ENCODE assay signal across 16 cellular contexts in the genomic region with DNA sequence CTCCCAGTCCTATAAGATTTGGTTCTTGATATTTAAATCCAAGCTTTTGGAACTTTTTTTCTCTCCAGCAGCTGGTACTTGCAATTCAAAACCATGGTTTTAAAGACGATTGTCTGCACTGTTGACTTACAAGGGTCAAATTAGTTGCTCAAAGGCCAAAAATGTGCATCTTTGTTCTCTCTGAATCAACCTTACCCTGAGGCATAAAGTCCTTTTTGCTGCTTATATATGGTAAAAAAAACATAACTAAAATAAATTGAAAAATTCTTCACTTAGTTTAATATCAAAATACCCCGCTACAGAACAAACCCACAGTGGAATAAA.
A peak's percentile ranks its signal among the peaks of the same experiment; 100 is the strongest.
DNase-seq lines count a peak whose midpoint lies in the region; ATAC-seq, FAIRE-seq and TF ChIP-seq lines count a peak whose summit lies in the region.
"Had no signal": no experiment of that assay in that cellular context is flagged by ENCODE, and none has a peak within 500 bp of the region (broad histone marks: within the 10 kb centered on the region; RNA-seq: fewer than 3 reads in every experiment).

No MANE protein-coding gene starts in this region.

- H3K36me3 Mint-ChIP-seq in nephron progenitor cell (ENCODE audit: low read depth), result no peaks in the 10 kb centered on the region
- H3K36me3 Mint-ChIP-seq: CD8-positive, alpha-beta T cell had no signal

- POLR2A ChIA-PET in SK-N-SH (lab: Yijun Ruan, JAX), result no interaction called here

- 74% methylated on average over 2 of the region's 2 CpGs for WGBS in SK-N-SH (ENCODE audit: low lambda C conversion rate)

- H3K27ac Mint-ChIP-seq in nephron progenitor cell, result peak overlapping the region; percentile 62
- H3K27ac Mint-ChIP-seq: CD8-positive, alpha-beta T cell; HFFc6 had no signal

- H3K4me2 ChIP-seq in OCI-LY3 (ENCODE audit: low read length) (peak overlapping the region; percentile 74), SK-N-SH (no peak overlapping the region)
- H3K4me2 ChIP-seq: BLaER1 had no signal

- DNase-seq in nephron progenitor cell (no peak), urothelium cell line (ENCODE audit: low spot score) (no peak), SK-N-SH (no peak), T-helper 2 cell (no peak), NCI-H345 (lab: John Stamatoyannopoulos, UW) (no peak)
- DNase-seq: CD8-positive, alpha-beta T cell; HFFc6; NCI-H1436; NCI-H2081; NCI-H524; SHP77 treated with DMSO at 0.1 percent for 48 hours had no signal

- H2AFZ ChIP-seq in ACC112 (ENCODE audit: low read length, unreplicated experiment), result no peak overlapping the region
- H2AFZ ChIP-seq in OCI-LY3 (ENCODE audit: low read depth, low read length), result peak overlapping the region; percentile 99
- no peak overlapping the region for H2AFZ ChIP-seq in SK-N-SH (ENCODE audit: low read depth)

- H3K4me3 Mint-ChIP-seq in nephron progenitor cell, result no peak overlapping the region
- H3K4me3 Mint-ChIP-seq: CD8-positive, alpha-beta T cell; HFFc6 had no signal

- CTCF ChIA-PET in SK-N-SH (lab: Yijun Ruan, JAX), result no interaction called here

- TF ChIP-seq EP300 in SK-N-SH (IDR thresholded peaks at IDR 0.05; ENCODE audit: borderline replicate concordance in 1 of 2, low read depth in 1 of 2, low read length in 1 of 2), result no peak

- no peaks in the 10 kb centered on the region for H3K27me3 Mint-ChIP-seq in nephron progenitor cell (ENCODE audit: low read depth, poor library complexity)

- no peak for FAIRE-seq in urothelium cell line (lab: Jason Lieb, UNC)
- FAIRE-seq: GM18507 had no signal

- H3K4me1 Mint-ChIP-seq in nephron progenitor cell, result peaks cover 32% of the 10 kb centered on the region

- H3K27ac ChIP-seq in ACC112 (ENCODE audit: low read depth, low read length) (no peak overlapping the region), OCI-LY3 (ENCODE audit: low read length) (no peak overlapping the region), SK-N-SH (ENCODE audit: low read depth in 2 of 2, low read length in 1 of 2) (no peak overlapping the region)
- H3K27ac ChIP-seq: BLaER1 had no signal

- H3K9me3 ChIP-seq in OCI-LY3 (ENCODE audit: insufficient read depth, low read length) (no peaks in the 10 kb centered on the region), SK-N-SH (no peaks in the 10 kb centered on the region)
- H3K9me3 ChIP-seq: BLaER1 had no signal

- no peak for TF ChIP-seq CTCF in OCI-LY3 (IDR thresholded peaks at IDR 0.05; ENCODE audit: low read depth, low read length)
- no peak for TF ChIP-seq CTCF in nephron progenitor cell (IDR thresholded peaks at IDR 0.05)
- no peak for TF ChIP-seq CTCF in SK-N-SH (IDR thresholded peaks at IDR 0.05)

- H3K4me3 ChIP-seq in ACC112 (ENCODE audit: low read depth, low read length) (peak overlapping the region; percentile 12; the same call in 1 of the 2 replicates), OCI-LY3 (ENCODE audit: low read length) (peak overlapping the region; percentile 65), SK-N-SH (ENCODE audit: low read depth in 2 of 2, low read length in 1 of 2) (no peak overlapping the region)
- H3K4me3 ChIP-seq: BLaER1 had no signal

- H3K36me3 ChIP-seq in ACC112 (ENCODE audit: insufficient read depth, low read length), result no peaks in the 10 kb centered on the region
- H3K36me3 ChIP-seq in OCI-LY3 (replicated peaks; ENCODE audit: low read depth, low read length), result no peaks in the 10 kb centered on the region
- no peaks in the 10 kb centered on the region for H3K36me3 ChIP-seq in SK-N-SH (replicated peaks in 1 of 2; ENCODE audit: control insufficient read depth in 1 of 2, insufficient read depth in 2 of 2, low read length in 1 of 2)
- H3K36me3 ChIP-seq: BLaER1 had no signal

- no peaks in the 10 kb centered on the region for H3K79me2 ChIP-seq in ACC112 (ENCODE audit: control insufficient read depth, insufficient read depth, low read length, unreplicated experiment)
- no peaks in the 10 kb centered on the region for H3K79me2 ChIP-seq in OCI-LY3 (ENCODE audit: low read length)
- H3K79me2 ChIP-seq in SK-N-SH (ENCODE audit: insufficient read depth), result no peaks in the 10 kb centered on the region

- ATAC-seq in HG03432 (IDR thresholded peaks at IDR 0.05; ENCODE audit: unreplicated experiment), result peak; percentile 13
- ATAC-seq: CD8-positive, alpha-beta T cell had no signal

- H3K9me3 Mint-ChIP-seq in nephron progenitor cell, result peaks cover 4% of the 10 kb centered on the region
- H3K9me3 Mint-ChIP-seq: CD8-positive, alpha-beta T cell had no signal

- H3K9me2 ChIP-seq in SK-N-SH, result no peaks in the 10 kb centered on the region

- H3K4me1 ChIP-seq in ACC112 (ENCODE audit: control insufficient read depth, insufficient read depth, low read length, unreplicated experiment), result no peaks in the 10 kb centered on the region
- H3K4me1 ChIP-seq in OCI-LY3 (ENCODE audit: low read length), result peaks cover 6% of the 10 kb centered on the region
- no peaks in the 10 kb centered on the region for H3K4me1 ChIP-seq in SK-N-SH (ENCODE audit: control insufficient read depth in 1 of 2, insufficient read depth in 2 of 2, low read depth in 1 of 2, low read length in 1 of 2)
- H3K4me1 ChIP-seq: BLaER1 had no signal

- H3K27me3 ChIP-seq in ACC112 (ENCODE audit: insufficient read depth, low read length) (no peaks in the 10 kb centered on the region), OCI-LY3 (ENCODE audit: low read depth, low read length) (no peaks in the 10 kb centered on the region), SK-N-SH (ENCODE audit: insufficient read depth) (no peaks in the 10 kb centered on the region)
- H3K27me3 ChIP-seq: BLaER1 had no signal

- H3K9ac ChIP-seq in OCI-LY3 (ENCODE audit: low read length) (no peak overlapping the region), SK-N-SH (no peak overlapping the region)
- H3K9ac ChIP-seq: BLaER1 had no signal

- no peaks in the 10 kb centered on the region for H3F3A ChIP-seq in SK-N-SH (replicated peaks; ENCODE audit: insufficient read depth)

- H4K20me1 ChIP-seq in OCI-LY3 (ENCODE audit: insufficient read depth, low read length) (no peaks in the 10 kb centered on the region), SK-N-SH (ENCODE audit: insufficient read depth) (no peaks in the 10 kb centered on the region)
- H4K20me1 ChIP-seq: BLaER1 had no signal

- TF ChIP-seq RAD21 in SK-N-SH (IDR thresholded peaks at IDR 0.05; ENCODE audit: low read length), result no peak

TF ChIP-seq in SK-N-SH, 30 proteins besides CTCF, POLR2A, EP300 and RAD21 (continues in another document):
- TF ChIP-seq, protein P1, sequence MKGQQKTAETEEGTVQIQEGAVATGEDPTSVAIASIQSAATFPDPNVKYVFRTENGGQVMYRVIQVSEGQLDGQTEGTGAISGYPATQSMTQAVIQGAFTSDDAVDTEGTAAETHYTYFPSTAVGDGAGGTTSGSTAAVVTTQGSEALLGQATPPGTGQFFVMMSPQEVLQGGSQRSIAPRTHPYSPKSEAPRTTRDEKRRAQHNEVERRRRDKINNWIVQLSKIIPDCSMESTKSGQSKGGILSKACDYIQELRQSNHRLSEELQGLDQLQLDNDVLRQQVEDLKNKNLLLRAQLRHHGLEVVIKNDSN (IDR thresholded peaks at IDR 0.05; ENCODE audit: borderline replicate concordance, low read depth), result no peak
- TF ChIP-seq SIN3A (IDR thresholded peaks at IDR 0.05; ENCODE audit: borderline replicate concordance, low read depth, low read length) (no peak), FOSL2 (IDR thresholded peaks at IDR 0.05; ENCODE audit: borderline replicate concordance, low read depth) (no peak), TEAD4 (IDR thresholded peaks at IDR 0.05; ENCODE audit: borderline replicate concordance, insufficient read depth) (no peak)
- TF ChIP-seq, protein P2, sequence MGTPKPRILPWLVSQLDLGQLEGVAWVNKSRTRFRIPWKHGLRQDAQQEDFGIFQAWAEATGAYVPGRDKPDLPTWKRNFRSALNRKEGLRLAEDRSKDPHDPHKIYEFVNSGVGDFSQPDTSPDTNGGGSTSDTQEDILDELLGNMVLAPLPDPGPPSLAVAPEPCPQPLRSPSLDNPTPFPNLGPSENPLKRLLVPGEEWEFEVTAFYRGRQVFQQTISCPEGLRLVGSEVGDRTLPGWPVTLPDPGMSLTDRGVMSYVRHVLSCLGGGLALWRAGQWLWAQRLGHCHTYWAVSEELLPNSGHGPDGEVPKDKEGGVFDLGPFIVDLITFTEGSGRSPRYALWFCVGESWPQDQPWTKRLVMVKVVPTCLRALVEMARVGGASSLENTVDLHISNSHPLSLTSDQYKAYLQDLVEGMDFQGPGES (IDR thresholded peaks at IDR 0.05; ENCODE audit: low read depth, low read length), result no peak
- TF ChIP-seq, protein P3, sequence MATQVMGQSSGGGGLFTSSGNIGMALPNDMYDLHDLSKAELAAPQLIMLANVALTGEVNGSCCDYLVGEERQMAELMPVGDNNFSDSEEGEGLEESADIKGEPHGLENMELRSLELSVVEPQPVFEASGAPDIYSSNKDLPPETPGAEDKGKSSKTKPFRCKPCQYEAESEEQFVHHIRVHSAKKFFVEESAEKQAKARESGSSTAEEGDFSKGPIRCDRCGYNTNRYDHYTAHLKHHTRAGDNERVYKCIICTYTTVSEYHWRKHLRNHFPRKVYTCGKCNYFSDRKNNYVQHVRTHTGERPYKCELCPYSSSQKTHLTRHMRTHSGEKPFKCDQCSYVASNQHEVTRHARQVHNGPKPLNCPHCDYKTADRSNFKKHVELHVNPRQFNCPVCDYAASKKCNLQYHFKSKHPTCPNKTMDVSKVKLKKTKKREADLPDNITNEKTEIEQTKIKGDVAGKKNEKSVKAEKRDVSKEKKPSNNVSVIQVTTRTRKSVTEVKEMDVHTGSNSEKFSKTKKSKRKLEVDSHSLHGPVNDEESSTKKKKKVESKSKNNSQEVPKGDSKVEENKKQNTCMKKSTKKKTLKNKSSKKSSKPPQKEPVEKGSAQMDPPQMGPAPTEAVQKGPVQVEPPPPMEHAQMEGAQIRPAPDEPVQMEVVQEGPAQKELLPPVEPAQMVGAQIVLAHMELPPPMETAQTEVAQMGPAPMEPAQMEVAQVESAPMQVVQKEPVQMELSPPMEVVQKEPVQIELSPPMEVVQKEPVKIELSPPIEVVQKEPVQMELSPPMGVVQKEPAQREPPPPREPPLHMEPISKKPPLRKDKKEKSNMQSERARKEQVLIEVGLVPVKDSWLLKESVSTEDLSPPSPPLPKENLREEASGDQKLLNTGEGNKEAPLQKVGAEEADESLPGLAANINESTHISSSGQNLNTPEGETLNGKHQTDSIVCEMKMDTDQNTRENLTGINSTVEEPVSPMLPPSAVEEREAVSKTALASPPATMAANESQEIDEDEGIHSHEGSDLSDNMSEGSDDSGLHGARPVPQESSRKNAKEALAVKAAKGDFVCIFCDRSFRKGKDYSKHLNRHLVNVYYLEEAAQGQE (IDR thresholded peaks at IDR 0.05; ENCODE audit: low read depth, low read length), result no peak

Comparison
In these comparisons a context has a peak if more than half of its experiments do, and no peak if none do; other contexts are left out.
1. H3K4me3 ChIP-seq: peak in ACC112 (single experiment) and OCI-LY3 (single experiment); none in SK-N-SH (0 of 2).